18 cellular contexts compared by ENCODE assay signal in the genomic region with DNA sequence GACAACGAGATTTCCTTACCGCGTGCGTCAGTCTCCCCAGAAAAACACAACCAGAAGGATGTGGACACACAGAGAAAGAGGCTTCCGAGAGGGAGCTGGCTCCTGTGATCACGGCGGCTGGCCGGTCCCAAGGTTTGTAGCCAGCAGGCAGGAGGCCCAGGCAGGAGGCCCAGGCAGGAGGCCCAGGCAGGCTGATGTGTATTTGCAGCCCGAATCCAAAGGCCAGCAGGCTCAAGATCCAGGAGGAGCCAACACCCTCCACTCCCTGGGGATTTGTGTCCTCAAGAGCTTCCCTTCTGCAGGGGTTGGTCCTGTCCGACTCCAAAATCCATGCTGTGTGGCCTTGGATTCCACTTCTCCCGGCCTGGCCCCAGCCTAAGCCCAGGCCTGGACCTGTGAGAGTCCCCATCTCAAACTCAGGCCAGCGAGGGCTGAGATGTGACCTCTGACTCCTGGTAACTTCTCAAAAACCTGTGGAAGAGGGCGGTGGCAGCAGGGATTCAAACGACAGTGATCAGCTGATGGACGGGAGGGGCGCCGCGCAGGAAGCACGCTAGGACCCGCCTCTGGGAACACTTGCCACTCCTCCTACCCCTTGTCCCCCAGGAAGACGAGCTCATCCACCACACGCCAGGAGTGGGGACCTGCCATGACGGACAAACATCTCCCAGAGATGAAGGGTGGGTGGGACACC.
"Had no signal": no experiment of that assay in that cellular context is flagged by ENCODE, and none has a peak within 500 bp of the region (broad histone marks: within the 10 kb centered on the region; RNA-seq: fewer than 3 reads in every experiment).

No MANE protein-coding gene starts in this region.

- H3K4me1 ChIP-seq: SJCRH30 had no signal

- H3K4me3 ChIP-seq: SJCRH30 had no signal

- H3K9ac ChIP-seq: KMS-11 had no signal

- H3K27ac ChIP-seq: KMS-11, SJCRH30 had no signal

- H3K36me3 ChIP-seq: SJCRH30 had no signal

- DNase-seq: IMR-90, Kasumi-1, MM.1S, NCI-H1092 treated with DMSO at 0.1 percent for 48 hours, NCI-H1436, NCI-H187 treated with DMSO at 0.1 percent for 48 hours, NCI-H2029 treated with DMSO at 0.1 percent for 48 hours, NCI-H2171 treated with DMSO at 0.1 percent for 48 hours, NCI-H345, NCI-H446 treated with DMSO at 0.1 percent for 48 hours, NCI-H510A treated with DMSO at 0.1 percent for 48 hours, NCI-H526, RPMI8226, SHP77 treated with DMSO at 0.1 percent for 48 hours had no signal

- H3K4me2 ChIP-seq: KMS-11 had no signal

- H3K9me3 ChIP-seq: SJCRH30 had no signal

- ATAC-seq: HepG2, SK-N-SH treated with all-trans-retinoic acid at 6 μM for 48 hours had no signal
